In genomic region chrX:138519296-138519695, GRCh38 we compare ENCODE assay signal across 1 cellular context.
TF ChIP-seq lines count a peak whose summit lies in the region.

No MANE protein-coding gene starts in this region.

TF ChIP-seq in GM23338, 12 proteins besides CTCF, POLR2A, EP300 and RAD21 (continued from another document):
- TF ChIP-seq ZNF462 (CRISPR knock-in tag; IDR thresholded peaks at IDR 0.05) (no peak), NANOG (IDR thresholded peaks at IDR 0.05; ENCODE audit: borderline replicate concordance) (no peak), POLR2AphosphoS5 (IDR thresholded peaks at IDR 0.05; ENCODE audit: low read depth) (no peak), REST (IDR thresholded peaks at IDR 0.05; ENCODE audit: unreplicated experiment) (no peak), EZH2phosphoT487 (IDR thresholded peaks at IDR 0.05; ENCODE audit: unreplicated experiment) (no peak)
